ENCODE assay signal across 15 cellular contexts in the genomic region with DNA sequence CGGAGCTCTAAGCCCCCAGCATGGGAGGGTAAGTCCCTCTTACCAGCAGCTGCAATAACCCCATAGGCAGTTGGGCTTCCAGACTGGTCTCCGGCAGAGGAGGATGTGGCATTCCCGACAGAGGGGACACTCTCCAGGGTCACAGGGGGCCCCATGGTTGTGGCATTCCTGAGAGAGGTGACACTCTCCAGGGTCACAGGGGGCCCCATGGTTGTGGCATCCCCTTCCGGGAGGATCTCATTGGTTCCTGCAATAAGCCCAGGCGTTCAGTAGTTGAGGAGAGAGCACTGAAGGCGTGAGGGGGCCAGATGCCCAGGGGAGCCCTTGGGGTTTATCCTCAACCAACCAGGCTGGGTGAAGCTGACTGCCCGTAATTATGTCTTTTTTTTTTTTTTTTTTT. TPM values are rescaled to one million over a fixed set of nuclear protein-coding genes. Genes with fewer than 3 reads are reported as not detected.
DNase-seq lines count a peak whose midpoint lies in the region; ATAC-seq, FAIRE-seq and TF ChIP-seq lines count a peak whose summit lies in the region.
"Had no signal": no experiment of that assay in that cellular context is flagged by ENCODE, and none has a peak within 500 bp of the region (broad histone marks: within the 10 kb centered on the region; RNA-seq: fewer than 3 reads in every experiment).

No MANE protein-coding gene starts in this region.

- peak; percentile 1 for DNase-seq in activated naive CD4-positive, alpha-beta T cell treated with anti-CD3 and anti-CD28 coated beads for 36 hours
- DNase-seq in activated naive CD4-positive, alpha-beta T cell treated with anti-CD3 and anti-CD28 coated beads, Interleukin-2, amount 10 ng/mL, durations not matched to agents 7 days and 5 days: no peak
- DNase-seq in WERI-Rb-1 (no peak), left ventricle myocardium superior (no peak), tibial nerve (ENCODE audit: low spot score in 2 of 2) (peak; percentile 2 to 9), kidney (no peak)
- DNase-seq: MG63, NCI-H1694 treated with DMSO at 0.1 percent for 48 hours had no signal

- H3K4me3 ChIP-seq in WERI-Rb-1 (ENCODE audit: low read depth, low read length) (no peak overlapping the region), tibial nerve (no peak overlapping the region), kidney (ENCODE audit: low read length in 2 of 2) (no peak overlapping the region)
- H3K4me3 ChIP-seq: MG63, prostate gland, smooth muscle cell, tibial artery had no signal

- CTCF ChIA-PET in activated naive CD4-positive, alpha-beta T cell treated with anti-CD3 and anti-CD28 coated beads for 36 hours (lab: Charles Lee): no interaction called here
- CTCF ChIA-PET in activated naive CD4-positive, alpha-beta T cell treated with anti-CD3 and anti-CD28 coated beads, Interleukin-2, amount 10 ng/mL, durations not matched to agents 7 days and 5 days (lab: Charles Lee): no interaction called here

- peaks cover 24% of the 10 kb centered on the region for H3K4me1 Mint-ChIP-seq in activated naive CD4-positive, alpha-beta T cell treated with anti-CD3 and anti-CD28 coated beads for 36 hours (ENCODE audit: low read depth)
- H3K4me1 Mint-ChIP-seq in activated naive CD4-positive, alpha-beta T cell treated with anti-CD3 and anti-CD28 coated beads, Interleukin-2, amount 10 ng/mL, durations not matched to agents 7 days and 5 days: peaks cover 24% of the 10 kb centered on the region

- H3K36me3 Mint-ChIP-seq in activated naive CD4-positive, alpha-beta T cell treated with anti-CD3 and anti-CD28 coated beads for 36 hours (ENCODE audit: low read depth): peaks cover 18% of the 10 kb centered on the region
- H3K36me3 Mint-ChIP-seq in activated naive CD4-positive, alpha-beta T cell treated with anti-CD3 and anti-CD28 coated beads, Interleukin-2, amount 10 ng/mL, durations not matched to agents 7 days and 5 days: peaks cover 5% of the 10 kb centered on the region

- H3K9me3 Mint-ChIP-seq in activated naive CD4-positive, alpha-beta T cell treated with anti-CD3 and anti-CD28 coated beads for 36 hours: no peaks in the 10 kb centered on the region
- no peaks in the 10 kb centered on the region for H3K9me3 Mint-ChIP-seq in activated naive CD4-positive, alpha-beta T cell treated with anti-CD3 and anti-CD28 coated beads, Interleukin-2, amount 10 ng/mL, durations not matched to agents 7 days and 5 days
- H3K9me3 Mint-ChIP-seq: nephron had no signal

- H3K27ac Mint-ChIP-seq in activated naive CD4-positive, alpha-beta T cell treated with anti-CD3 and anti-CD28 coated beads for 36 hours: no peak overlapping the region
- no peak overlapping the region for H3K27ac Mint-ChIP-seq in activated naive CD4-positive, alpha-beta T cell treated with anti-CD3 and anti-CD28 coated beads, Interleukin-2, amount 10 ng/mL, durations not matched to agents 7 days and 5 days
- H3K27ac Mint-ChIP-seq: nephron had no signal

- FAIRE-seq in kidney (lab: Jason Lieb, UNC): no peak
- FAIRE-seq: H1 had no signal

- H3K4me1 ChIP-seq in tibial nerve (peaks cover 0 to 23% (median 7%) of the 10 kb centered on the region in 4 donors), kidney (ENCODE audit: control insufficient read depth in 1 of 2, insufficient read depth in 1 of 2, low read depth in 1 of 2, low read length in 2 of 2) (peaks cover 0 to 6% of the 10 kb centered on the region in 2 donors)

- no peak for TF ChIP-seq EP300 in tibial nerve (IDR thresholded peaks at IDR 0.05)

- H3K27me3 ChIP-seq in WERI-Rb-1 (ENCODE audit: insufficient read depth, low read depth, severe bottlenecking): no peaks in the 10 kb centered on the region
- no peaks in the 10 kb centered on the region for H3K27me3 ChIP-seq in tibial nerve
- H3K27me3 ChIP-seq: MG63, tibial artery had no signal

- H3K9ac ChIP-seq in kidney (ENCODE audit: low read length in 2 of 2): no peak overlapping the region

- ATAC-seq in left ventricle myocardium superior: peak; percentile 5
- ATAC-seq in HG02610 (IDR thresholded peaks at IDR 0.05; ENCODE audit: unreplicated experiment): no peak
- ATAC-seq in HG02970 (IDR thresholded peaks at IDR 0.05; ENCODE audit: low FRiP score, unreplicated experiment): no peak

- H3K9me3 ChIP-seq in WERI-Rb-1 (ENCODE audit: severe bottlenecking) (no peaks in the 10 kb centered on the region), tibial nerve (no peaks in the 10 kb centered on the region), kidney (ENCODE audit: control insufficient read depth in 1 of 2, low read length in 2 of 2) (no peaks in the 10 kb centered on the region)
- H3K9me3 ChIP-seq: MG63, prostate gland, tibial artery had no signal

- WGBS in tibial nerve, 2 donors: 72 to 73% methylated on average over 5 to 7 of the region's 7 CpGs

- no peak for TF ChIP-seq POLR2A in tibial nerve (IDR thresholded peaks at IDR 0.05)

- TF ChIP-seq CTCF in WERI-Rb-1 (IDR thresholded peaks at IDR 0.05; ENCODE audit: low read depth, low read length) (no peak), tibial nerve (IDR thresholded peaks at IDR 0.05) (no peak), kidney (IDR thresholded peaks at IDR 0.05; ENCODE audit: borderline replicate concordance, extremely low read depth, insufficient read depth) (no peak)

- H3K27me3 Mint-ChIP-seq in activated naive CD4-positive, alpha-beta T cell treated with anti-CD3 and anti-CD28 coated beads for 36 hours (ENCODE audit: low read depth): no peaks in the 10 kb centered on the region
- H3K27me3 Mint-ChIP-seq in activated naive CD4-positive, alpha-beta T cell treated with anti-CD3 and anti-CD28 coated beads, Interleukin-2, amount 10 ng/mL, durations not matched to agents 7 days and 5 days: no peaks in the 10 kb centered on the region

- H3K4me3 Mint-ChIP-seq in activated naive CD4-positive, alpha-beta T cell treated with anti-CD3 and anti-CD28 coated beads for 36 hours: no peak overlapping the region
- no peak overlapping the region for H3K4me3 Mint-ChIP-seq in activated naive CD4-positive, alpha-beta T cell treated with anti-CD3 and anti-CD28 coated beads, Interleukin-2, amount 10 ng/mL, durations not matched to agents 7 days and 5 days
- H3K4me3 Mint-ChIP-seq: nephron had no signal

- H3K27ac ChIP-seq in WERI-Rb-1 (peak overlapping the region; percentile 71), tibial nerve (no peak overlapping the region), kidney (ENCODE audit: low read depth in 2 of 2, low read length in 2 of 2) (no peak overlapping the region)
- H3K27ac ChIP-seq: prostate gland, tibial artery had no signal

- intact Hi-C loops in activated naive CD4-positive, alpha-beta T cell treated with anti-CD3 and anti-CD28 coated beads for 36 hours (cut with micrococcal nuclease): no loop called here
- intact Hi-C loops in left ventricle myocardium superior (cut with micrococcal nuclease) (no loop called here), kidney (cut with DNase I) (no loop called here)

- H3K36me3 ChIP-seq in WERI-Rb-1 (peaks cover 52% of the 10 kb centered on the region), tibial nerve (peaks cover 0 to 26% (median 0%) of the 10 kb centered on the region in 3 donors), kidney (ENCODE audit: control insufficient read depth in 1 of 2, insufficient read depth in 2 of 2, low read length in 2 of 2) (no peaks in the 10 kb centered on the region)
- H3K36me3 ChIP-seq: prostate gland had no signal

RNA-seq across cellular contexts. Expression of a gene that starts 5.4 kb away (rescaled TPM):
- 10 to 100 TPM; 37.6 to 40.1 TPM for total RNA-seq in activated naive CD4-positive, alpha-beta T cell treated with anti-CD3 and anti-CD28 coated beads for 36 hours
- total RNA-seq in left ventricle myocardium superior (37.9 TPM), tibial nerve (100 to 1,000 TPM in 1 of 4 donors, 10 to 100 TPM in 3; 64.7 to 109 (median 83.9) TPM), kidney (26.1 TPM)
- polyA plus RNA-seq in kidney (ENCODE audit: insufficient read depth, low read depth, low replicate concordance): 63.1 TPM

RNA-seq across cellular contexts. Expression of a gene that starts 18.4 kb away (rescaled TPM):
- 100 to 1,000 TPM in 1 of 2 experiments, 10 to 100 TPM in 1; 95.9 to 104 TPM for total RNA-seq in activated naive CD4-positive, alpha-beta T cell treated with anti-CD3 and anti-CD28 coated beads for 36 hours
- total RNA-seq in left ventricle myocardium superior (134 TPM), tibial nerve (10 to 100 TPM in 3 of 4 donors, 1 to 10 TPM in 1; 4.5 to 22.1 (median 16.0) TPM), kidney (51.2 TPM)
- polyA plus RNA-seq in kidney (ENCODE audit: insufficient read depth, low read depth, low replicate concordance): 304 TPM

RNA-seq across cellular contexts. Expression of a gene that starts 18.6 kb away (rescaled TPM):
- total RNA-seq in activated naive CD4-positive, alpha-beta T cell treated with anti-CD3 and anti-CD28 coated beads for 36 hours: 1,000 to 10,000 TPM; 2,814 to 3,007 TPM
- 1,189 TPM for total RNA-seq in left ventricle myocardium superior
- total RNA-seq in tibial nerve: 100 to 1,000 TPM; 398 to 559 (median 412) TPM
- total RNA-seq in kidney: 1,258 TPM
- polyA plus RNA-seq in kidney (ENCODE audit: insufficient read depth, low read depth, low replicate concordance): 1,887 TPM

RNA-seq across cellular contexts. Expression of a gene that starts 40.3 kb away (rescaled TPM):
- under 1 TPM; 0.17 to 0.36 TPM for total RNA-seq in activated naive CD4-positive, alpha-beta T cell treated with anti-CD3 and anti-CD28 coated beads for 36 hours
- total RNA-seq in left ventricle myocardium superior: 22.8 TPM
- 10 to 100 TPM; 13.8 to 34.8 (median 20.1) TPM for total RNA-seq in tibial nerve
- total RNA-seq in kidney: 26.6 TPM
- 15.0 TPM for polyA plus RNA-seq in kidney (ENCODE audit: insufficient read depth, low read depth, low replicate concordance)

Comparison
In these comparisons a context has a peak if more than half of its experiments do, and no peak if none do; other contexts are left out.
1. DNase-seq: peak in activated naive CD4-positive, alpha-beta T cell treated with anti-CD3 and anti-CD28 coated beads for 36 hours (single experiment) and tibial nerve (2 of 2); none in activated naive CD4-positive, alpha-beta T cell treated with anti-CD3 and anti-CD28 coated beads, Interleukin-2, amount 10 ng/mL, durations not matched to agents 7 days and 5 days (single experiment), WERI-Rb-1 (single experiment), left ventricle myocardium superior (single experiment) and kidney (single experiment).